In the genomic region with DNA sequence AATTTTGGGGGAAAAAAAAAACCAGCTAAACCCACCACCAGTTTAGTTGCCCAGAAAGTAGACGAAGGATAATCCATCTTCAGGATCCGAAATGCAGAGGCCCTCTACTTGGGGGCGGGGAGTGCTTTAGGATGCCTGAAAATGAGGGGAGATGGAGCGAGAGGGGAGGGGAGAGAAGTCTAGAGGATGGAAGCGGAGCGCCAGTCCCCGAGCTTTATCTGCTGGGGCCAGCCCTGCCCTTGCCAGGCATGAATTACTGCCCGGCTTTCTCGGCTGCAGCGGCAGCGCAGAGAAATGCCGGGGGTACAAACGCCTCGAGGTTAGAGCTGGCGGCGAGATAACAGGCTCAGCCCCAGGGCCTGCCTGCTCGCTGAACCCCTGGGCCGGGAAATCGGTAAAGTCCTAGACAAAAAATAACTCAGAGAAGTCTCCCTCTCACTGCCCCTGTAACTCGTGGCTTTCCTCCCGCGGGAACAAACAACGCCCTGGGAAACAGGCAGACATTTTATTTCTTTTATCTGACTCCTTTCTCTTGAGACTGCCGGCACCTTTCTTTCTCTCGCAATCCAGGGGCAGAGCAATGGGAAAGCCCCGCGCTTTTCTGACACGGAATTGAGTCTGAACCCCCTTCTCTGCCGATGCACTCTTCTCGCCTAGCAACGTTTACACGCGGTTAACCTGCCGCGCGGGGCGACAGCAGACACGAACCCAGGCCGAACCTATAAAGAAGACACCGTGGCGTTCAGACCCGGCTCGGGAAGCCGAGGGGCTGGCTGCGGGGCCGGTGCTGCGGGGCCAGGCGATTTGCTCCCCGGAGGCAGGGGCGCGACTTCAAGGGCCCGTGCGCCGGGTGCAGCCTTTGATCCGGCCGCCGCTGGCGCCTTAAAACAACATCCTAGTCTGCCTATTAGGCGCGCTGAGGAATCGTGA, we compare ENCODE assay signal across 8 cellular contexts. TPM values are rescaled to one million over a fixed set of nuclear protein-coding genes. Genes with fewer than 3 reads are reported as not detected.
A peak's percentile ranks its signal among the peaks of the same experiment; 100 is the strongest.
DNase-seq lines count a peak whose midpoint lies in the region; ATAC-seq, FAIRE-seq and TF ChIP-seq lines count a peak whose summit lies in the region.

No MANE protein-coding gene starts in this region.

- H3K9me3 ChIP-seq in A549: no peaks in the 10 kb centered on the region
- no peaks in the 10 kb centered on the region for H3K9me3 ChIP-seq in mesodermal cell (ENCODE audit: control insufficient read depth, low read length)

- no peak for TF ChIP-seq CTCF in A549 (IDR thresholded peaks at IDR 0.05)
- TF ChIP-seq CTCF in GM20000 (IDR thresholded peaks at IDR 0.05; ENCODE audit: extremely low read depth, missing control alignments): no peak
- TF ChIP-seq CTCF in astrocyte of the cerebellum (IDR thresholded peaks at IDR 0.05; ENCODE audit: low read depth, low read length, missing control alignments): no peak

- H3K4me2 ChIP-seq in A549: peak overlapping the region; percentile 68

- in situ Hi-C loops in astrocyte of the cerebellum (cut with HindIII; ENCODE audit: low sequenced_read_pairs): no loop called here

- ATAC-seq in A549: no peak
- no peak for ATAC-seq in GM21390 (IDR thresholded peaks at IDR 0.05; ENCODE audit: unreplicated experiment)

- CTCF ChIA-PET in A549 (lab: Yijun Ruan, JAX): no interaction called here

- DNase-seq in A549 (ENCODE audit: low read depth in 1 of 2, low spot score in 1 of 2) (no peak), GM20000 (ENCODE audit: low spot score) (peak; percentile 36), astrocyte of the cerebellum (ENCODE audit: low read depth) (no peak), GF-D8 (lab: John Stamatoyannopoulos, UW) (no peak), NCI-H2196 (lab: John Stamatoyannopoulos, UW; ENCODE audit: unreplicated experiment) (no peak), foreskin melanocyte (no peak)

- POLR2A ChIA-PET in A549 (lab: Yijun Ruan, JAX): no interaction called here

- 52% methylated on average over 28 of the region's 61 CpGs for WGBS in A549 (ENCODE audit: missing lambda C conversion rate)
- WGBS in mesodermal cell (ENCODE audit: insufficient coverage in 2 of 2), 2 experiments: 1 to 2% methylated on average over 47 to 51 of the region's 61 CpGs

- peak overlapping the region; percentile 38 for H3K4me3 ChIP-seq in A549
- peak overlapping the region; percentile 26 for H3K4me3 ChIP-seq in astrocyte of the cerebellum (ENCODE audit: low read depth, low read length)
- peak overlapping the region; percentile 31 for H3K4me3 ChIP-seq in mesodermal cell (ENCODE audit: extremely low read depth, insufficient read depth, low read length, poor library complexity, severe bottlenecking)

- FAIRE-seq in A549 (lab: Jason Lieb, UNC): no peak

- TF ChIP-seq EP300 in A549 (IDR thresholded peaks at IDR 0.05): no peak

- H3K4me1 ChIP-seq in A549 (no peaks in the 10 kb centered on the region), mesodermal cell (ENCODE audit: control insufficient read depth, insufficient read depth, low read length, poor library complexity, severe bottlenecking) (peaks cover 39% of the 10 kb centered on the region)

- TF ChIP-seq POLR2A in A549 (IDR thresholded peaks at IDR 0.05; ENCODE audit: low read length): no peak

- no peak for TF ChIP-seq RAD21 in A549 (conservative IDR thresholded peaks at IDR 0.05 in 1 of 2, IDR thresholded peaks at IDR 0.05 in 1 of 2)

- H3K36me3 ChIP-seq in mesodermal cell (ENCODE audit: control insufficient read depth, insufficient read depth, low read length): peaks cover under 1% of the 10 kb centered on the region

- H3K27ac ChIP-seq in A549 (peak overlapping the region in 1 of 2 experiments; percentile 63; a peak in 1 of 6 replicates), mesodermal cell (ENCODE audit: low read depth, low read length, severe bottlenecking) (peak overlapping the region; percentile 96)

TF ChIP-seq in A549, 52 proteins besides CTCF, POLR2A, EP300 and RAD21:
- TF ChIP-seq KDM5A (IDR thresholded peaks at IDR 0.05) (no peak), CEBPB (IDR thresholded peaks at IDR 0.05) (no peak), SREBF2 (IDR thresholded peaks at IDR 0.05) (no peak), CHD4 (IDR thresholded peaks at IDR 0.05; ENCODE audit: borderline replicate concordance) (no peak), BHLHE40 (IDR thresholded peaks at IDR 0.05; ENCODE audit: low read depth, low read length) (no peak), TFCP2L1 (CRISPR knock-in tag; IDR thresholded peaks at IDR 0.05) (no peak), NR3C1 (IDR thresholded peaks at IDR 0.05) (no peak)

RNA-seq across cellular contexts. Expression of a gene that starts 3.1 kb away (rescaled TPM):
- polyA plus RNA-seq in A549 (2011; rRNA removed) (1.8 and 2.2 TPM in 2 replicates), A549 (2017; fragmentation: RNase III; extraction: RNeasy Plus Mini Kit Qiagen cat#74134 plus additional on column Dnase treatment) (2.8 to 2.9 TPM (median 2.8 TPM) in 3 replicates)
- polyA plus RNA-seq in A549 (2012; cell fraction: cytosol; rRNA removed): 5.1 and 8.6 TPM in 2 replicates
- 4.3 and 7.6 TPM in 2 replicates for polyA plus RNA-seq in A549 (2012; cell fraction: nucleus; rRNA removed)
- polyA minus RNA-seq in A549 (2011; rRNA and poly(A)+ RNA removed): 0.08 and 0.39 TPM in 2 replicates
- 168 TPM for polyA plus RNA-seq in mesodermal cell (2013, experiment 1 of 2)
- polyA plus RNA-seq in mesodermal cell (2013, experiment 2 of 2): 152 TPM
